Comparison of ENCODE assay signal across 21 cellular contexts in genomic region chr5:54649041-54649504, GRCh38.
"Had no signal": no experiment of that assay in that cellular context is flagged by ENCODE, and none has a peak within 500 bp of the region (broad histone marks: within the 10 kb centered on the region; RNA-seq: fewer than 3 reads in every experiment).

No MANE protein-coding gene starts in this region.

- H3K36me3 ChIP-seq: esophagus squamous epithelium, gastroesophageal sphincter, left ventricle myocardium inferior, lower lobe of right lung, neutrophil, suprapubic skin, transverse colon had no signal

- H3K4me3 ChIP-seq: esophagus squamous epithelium, gastroesophageal sphincter, left ventricle myocardium inferior, lower lobe of right lung, psoas muscle, suprapubic skin, transverse colon had no signal

- H3K27me3 ChIP-seq: esophagus squamous epithelium, gastroesophageal sphincter, neutrophil, suprapubic skin, transverse colon had no signal

- ATAC-seq: gastroesophageal sphincter; lower lobe of right lung; psoas muscle; stimulated activated naive CD8-positive, alpha-beta T cell treated with anti-CD3 and anti-CD28 coated beads, Interleukin-15, Interleukin-2, amounts not matched to agents 100 U/mL and 50 U/mL, for 24 hours had no signal

- H3K27me3 Mint-ChIP-seq: dendritic cell treated with granulocyte-macrophage colony-stimulating factor and Interleukin-4, amounts not matched to agents 40 ng/mL and 50 ng/mL, for 4 days; memory B cell; naive B cell had no signal

- H3K27ac ChIP-seq: esophagus squamous epithelium, gastroesophageal sphincter, left ventricle myocardium inferior, lower lobe of right lung, neutrophil, psoas muscle, suprapubic skin, transverse colon had no signal

- H3K9me3 ChIP-seq: esophagus squamous epithelium, gastroesophageal sphincter, left ventricle myocardium inferior, lower lobe of right lung, neutrophil, psoas muscle, suprapubic skin, transverse colon had no signal

- DNase-seq: cerebellar nuclear complex; esophagus squamous epithelium; foreskin fibroblast; glutamatergic neuron; islet precursor cell; left ventricle myocardium inferior; lower lobe of right lung; midbrain; naive B cell; nephron progenitor cell; psoas muscle; retina; small intestine; stimulated activated CD4-positive, alpha-beta T cell treated with anti-CD3 and anti-CD28 coated beads, Interleukin-2, amount 100 ng/mL, for 48 hours; stimulated activated naive CD8-positive, alpha-beta T cell treated with anti-CD3 and anti-CD28 coated beads, Interleukin-15, Interleukin-2, amounts not matched to agents 100 U/mL and 50 U/mL, for 24 hours; transverse colon had no signal

- H3K9me3 Mint-ChIP-seq: dendritic cell treated with granulocyte-macrophage colony-stimulating factor and Interleukin-4, amounts not matched to agents 40 ng/mL and 50 ng/mL, for 4 days had no signal

- H3K4me3 Mint-ChIP-seq: dendritic cell treated with granulocyte-macrophage colony-stimulating factor and Interleukin-4, amounts not matched to agents 40 ng/mL and 50 ng/mL, for 4 days; memory B cell; nephron progenitor cell had no signal

- H3K27ac Mint-ChIP-seq: nephron progenitor cell had no signal
